15 cellular contexts compared by ENCODE assay signal in genomic region chr2:6554403-6554802, GRCh38.
"Had no signal": no experiment of that assay in that cellular context is flagged by ENCODE, and none has a peak within 500 bp of the region (broad histone marks: within the 10 kb centered on the region; RNA-seq: fewer than 3 reads in every experiment).

No MANE protein-coding gene starts in this region.

- H3K36me3 Mint-ChIP-seq: activated CD4-positive, alpha-beta memory T cell treated with anti-CD3 and anti-CD28 coated beads for 36 hours; activated CD8-positive, alpha-beta memory T cell treated with anti-CD3 and anti-CD28 coated beads, Interleukin-2, amount 10 ng/mL, durations not matched to agents 7 days and 5 days; activated naive CD4-positive, alpha-beta T cell treated with anti-CD3 and anti-CD28 coated beads, Interleukin-2, amount 10 ng/mL, durations not matched to agents 7 days and 5 days; immature natural killer cell; natural killer cell had no signal

- ATAC-seq: activated CD4-positive, alpha-beta T cell treated with anti-CD3 and anti-CD28 coated beads for 36 hours; activated CD8-positive, alpha-beta memory T cell treated with anti-CD3 and anti-CD28 coated beads, Interleukin-2, amount 10 ng/mL, durations not matched to agents 7 days and 5 days; natural killer cell had no signal

- H3K4me3 Mint-ChIP-seq: activated CD4-positive, alpha-beta memory T cell treated with anti-CD3 and anti-CD28 coated beads for 36 hours; activated CD4-positive, alpha-beta T cell treated with anti-CD3 and anti-CD28 coated beads for 36 hours; activated CD8-positive, alpha-beta memory T cell treated with anti-CD3 and anti-CD28 coated beads, Interleukin-2, amount 10 ng/mL, durations not matched to agents 7 days and 5 days; activated naive CD4-positive, alpha-beta T cell treated with anti-CD3 and anti-CD28 coated beads, Interleukin-2, amount 10 ng/mL, durations not matched to agents 7 days and 5 days; immature natural killer cell; natural killer cell had no signal

- H3K27me3 Mint-ChIP-seq: activated CD4-positive, alpha-beta memory T cell treated with anti-CD3 and anti-CD28 coated beads for 36 hours; activated CD4-positive, alpha-beta T cell treated with anti-CD3 and anti-CD28 coated beads for 36 hours; activated CD8-positive, alpha-beta memory T cell treated with anti-CD3 and anti-CD28 coated beads, Interleukin-2, amount 10 ng/mL, durations not matched to agents 7 days and 5 days; activated naive CD4-positive, alpha-beta T cell treated with anti-CD3 and anti-CD28 coated beads, Interleukin-2, amount 10 ng/mL, durations not matched to agents 7 days and 5 days had no signal

- H3K4me1 Mint-ChIP-seq: activated CD4-positive, alpha-beta T cell treated with anti-CD3 and anti-CD28 coated beads for 36 hours; activated CD8-positive, alpha-beta memory T cell treated with anti-CD3 and anti-CD28 coated beads, Interleukin-2, amount 10 ng/mL, durations not matched to agents 7 days and 5 days; activated naive CD4-positive, alpha-beta T cell treated with anti-CD3 and anti-CD28 coated beads, Interleukin-2, amount 10 ng/mL, durations not matched to agents 7 days and 5 days; immature natural killer cell; natural killer cell had no signal

- DNase-seq: activated CD4-positive, alpha-beta memory T cell treated with anti-CD3 and anti-CD28 coated beads for 36 hours; activated CD4-positive, alpha-beta T cell treated with anti-CD3 and anti-CD28 coated beads for 36 hours; activated CD8-positive, alpha-beta memory T cell treated with anti-CD3 and anti-CD28 coated beads, Interleukin-2, amount 10 ng/mL, durations not matched to agents 7 days and 5 days; activated naive CD4-positive, alpha-beta T cell treated with anti-CD3 and anti-CD28 coated beads, Interleukin-2, amount 10 ng/mL, durations not matched to agents 7 days and 5 days; activated T-cell treated with anti-CD3 and anti-CD28 coated beads, Interleukin-2, amount 50 U/mL, for 1 hour; cerebellar nuclear complex; effector CD8-positive, alpha-beta T cell; foreskin fibroblast; immature natural killer cell; mesendoderm; natural killer cell; stimulated activated CD4-positive, alpha-beta T cell treated with anti-CD3 and anti-CD28 coated beads, Interleukin-15, amount 100 ng/mL, for 24 hours; stimulated activated CD4-positive, alpha-beta T cell treated with anti-CD3 and anti-CD28 coated beads, Interleukin-4, amount 100 ng/mL, for 1 hour; stimulated activated naive CD4-positive, alpha-beta T cell; uterus had no signal

- H3K27ac Mint-ChIP-seq: activated CD4-positive, alpha-beta memory T cell treated with anti-CD3 and anti-CD28 coated beads for 36 hours; activated CD4-positive, alpha-beta T cell treated with anti-CD3 and anti-CD28 coated beads for 36 hours; activated CD8-positive, alpha-beta memory T cell treated with anti-CD3 and anti-CD28 coated beads, Interleukin-2, amount 10 ng/mL, durations not matched to agents 7 days and 5 days; activated naive CD4-positive, alpha-beta T cell treated with anti-CD3 and anti-CD28 coated beads, Interleukin-2, amount 10 ng/mL, durations not matched to agents 7 days and 5 days; immature natural killer cell; natural killer cell had no signal
